ENCODE assay signal across 9 cellular contexts in genomic region chr22:36301384-36301828, GRCh38. TPM values are rescaled to one million over a fixed set of nuclear protein-coding genes. Genes with fewer than 3 reads are reported as not detected.
DNase-seq lines count a peak whose midpoint lies in the region; ATAC-seq and TF ChIP-seq lines count a peak whose summit lies in the region.
"Had no signal": no experiment of that assay in that cellular context is flagged by ENCODE, and none has a peak within 500 bp of the region (broad histone marks: within the 10 kb centered on the region; RNA-seq: fewer than 3 reads in every experiment).

No MANE protein-coding gene starts in this region.

- peak; percentile 62 for ATAC-seq in PC-3
- peak; percentile 88 to 89 for ATAC-seq in naive B cell (ENCODE audit: low read depth in 2 of 2)
- peak; percentile 93 for ATAC-seq in stimulated activated memory B cell treated with anti-CD40 and anti-IgM and Interleukin-4, amounts not matched to agents 10 μg/mL and 1 μg/mL and 100 μg/mL, for 72 hours
- ATAC-seq in HG03439 (IDR thresholded peaks at IDR 0.05; ENCODE audit: unreplicated experiment) = no peak

- H3K4me1 Mint-ChIP-seq in Caco-2 (ENCODE audit: low read depth, unreplicated experiment) (no peaks in the 10 kb centered on the region), naive B cell (peaks cover 6 to 14% (median 6%) of the 10 kb centered on the region in 3 donors)
- H3K4me1 Mint-ChIP-seq in stimulated activated memory B cell treated with anti-CD40 and anti-IgM and Interleukin-4, amounts not matched to agents 10 μg/mL and 1 μg/mL and 100 μg/mL, for 72 hours = peaks cover 25% of the 10 kb centered on the region

- H3K27me3 Mint-ChIP-seq in Caco-2 (ENCODE audit: insufficient read depth, unreplicated experiment) (no peaks in the 10 kb centered on the region), naive B cell (no peaks in the 10 kb centered on the region)
- no peaks in the 10 kb centered on the region for H3K27me3 Mint-ChIP-seq in stimulated activated memory B cell treated with anti-CD40 and anti-IgM and Interleukin-4, amounts not matched to agents 10 μg/mL and 1 μg/mL and 100 μg/mL, for 72 hours

- CTCF ChIA-PET in Caco-2 (lab: Charles Lee) = interaction anchor here (0.6 to 3.0 kb wide), 13 partner anchors 13 to 185 kb away, joined by 3 to 29 read pairs (median 3); partner anchors contain the start of gene APOL2
- CTCF ChIA-PET in PC-3 (lab: Charles Lee) = interaction anchor here (0.6 to 1.0 kb wide), 2 partner anchors 169 to 181 kb away, joined by 4 to 7 read pairs; no protein-coding TSS in a partner anchor

- H3K4me3 Mint-ChIP-seq in Caco-2 (ENCODE audit: unreplicated experiment) (no peak overlapping the region), naive B cell (peak overlapping the region in 2 of 8 donors; percentile 15 to 74)
- no peak overlapping the region for H3K4me3 Mint-ChIP-seq in stimulated activated memory B cell treated with anti-CD40 and anti-IgM and Interleukin-4, amounts not matched to agents 10 μg/mL and 1 μg/mL and 100 μg/mL, for 72 hours

- no peak overlapping the region for H2AFZ ChIP-seq in PC-3 (ENCODE audit: low read length)

- 19 to 29% methylated on average over 13 of the region's 13 CpGs for WGBS in esophagus, 2 donors

- H3K4me1 ChIP-seq in Caco-2 (no peaks in the 10 kb centered on the region), PC-3 (ENCODE audit: insufficient read depth, low read length) (peaks cover 36% of the 10 kb centered on the region), esophagus (ENCODE audit: control insufficient read depth in 2 of 2, insufficient read depth in 2 of 2, low read length in 1 of 2) (peaks cover 0 to 3% of the 10 kb centered on the region in 2 donors)

- TF ChIP-seq CTCF in Caco-2 (IDR thresholded peaks at IDR 0.05; ENCODE audit: insufficient read depth in 1 of 2, low read depth in 1 of 2, low read length in 1 of 2, severe bottlenecking in 1 of 2, unreplicated experiment in 1 of 2) = peak; percentile 89 to 92
- TF ChIP-seq CTCF in PC-3 (conservative IDR thresholded peaks at IDR 0.05; ENCODE audit: low read depth, low read length) = peak; percentile 90

- peaks cover 12% of the 10 kb centered on the region for H4K20me1 ChIP-seq in PC-3 (ENCODE audit: low read length)

- peak overlapping the region; percentile 22; the same call in 1 of the 2 replicates for H3K27ac ChIP-seq in PC-3 (ENCODE audit: low read length)
- H3K27ac ChIP-seq in esophagus (ENCODE audit: low read depth in 2 of 2, low read length in 1 of 2) = peak overlapping the region; percentile 55 to 63
- H3K27ac ChIP-seq: SK-N-MC had no signal

- H3K36me3 ChIP-seq in Caco-2 (ENCODE audit: control insufficient read depth, insufficient read depth, low read length) (peaks cover 17% of the 10 kb centered on the region), PC-3 (ENCODE audit: low read depth, low read length) (peaks cover 80% of the 10 kb centered on the region), esophagus (ENCODE audit: control insufficient read depth in 2 of 2, insufficient read depth in 2 of 2, low read length in 1 of 2) (peaks cover 61 to 89% of the 10 kb centered on the region in 2 donors)

- no peaks in the 10 kb centered on the region for H3K9me3 Mint-ChIP-seq in Caco-2 (ENCODE audit: unreplicated experiment)
- H3K9me3 Mint-ChIP-seq in naive B cell = no peaks in the 10 kb centered on the region
- no peaks in the 10 kb centered on the region for H3K9me3 Mint-ChIP-seq in stimulated activated memory B cell treated with anti-CD40 and anti-IgM and Interleukin-4, amounts not matched to agents 10 μg/mL and 1 μg/mL and 100 μg/mL, for 72 hours

- no peaks in the 10 kb centered on the region for H3F3A ChIP-seq in PC-3 (ENCODE audit: low read length, unreplicated experiment)

- peak; percentile 83 to 85 for DNase-seq in Caco-2
- DNase-seq in HT-29 (ENCODE audit: low spot score) = peak; percentile 80
- DNase-seq in PC-3 = peak; percentile 74
- DNase-seq in activated T-cell treated with anti-CD3 and anti-CD28 coated beads, Interleukin-2, amount 50 U/mL, for 1 hour = peak; percentile 87
- DNase-seq in naive B cell = peak; percentile 70

- no peaks in the 10 kb centered on the region for H3K9me2 ChIP-seq in PC-3 (replicated peaks; ENCODE audit: low read length)

- H3K36me3 Mint-ChIP-seq in Caco-2 (ENCODE audit: insufficient read depth, unreplicated experiment) = peaks cover 100% of the 10 kb centered on the region
- peaks cover 18 to 23% of the 10 kb centered on the region in 2 donors for H3K36me3 Mint-ChIP-seq in naive B cell
- H3K36me3 Mint-ChIP-seq in stimulated activated memory B cell treated with anti-CD40 and anti-IgM and Interleukin-4, amounts not matched to agents 10 μg/mL and 1 μg/mL and 100 μg/mL, for 72 hours = peaks cover 72% of the 10 kb centered on the region

- H3K27me3 ChIP-seq in Caco-2 (replicated peaks; ENCODE audit: control insufficient read depth, insufficient read depth, low read length) = no peaks in the 10 kb centered on the region
- H3K27me3 ChIP-seq in PC-3 (ENCODE audit: low read length) = no peaks in the 10 kb centered on the region
- no peaks in the 10 kb centered on the region for H3K27me3 ChIP-seq in esophagus (ENCODE audit: control insufficient read depth in 1 of 2, insufficient read depth in 2 of 2, low read length in 2 of 2)

- no peak overlapping the region for H3K9ac ChIP-seq in PC-3 (ENCODE audit: low read length)

- H3K9me3 ChIP-seq in Caco-2 (no peaks in the 10 kb centered on the region), PC-3 (ENCODE audit: low read length) (no peaks in the 10 kb centered on the region), esophagus (ENCODE audit: control insufficient read depth in 2 of 2, insufficient read depth in 1 of 2, low read depth in 1 of 2, low read length in 1 of 2) (no peaks in the 10 kb centered on the region)

- H3K27ac Mint-ChIP-seq in Caco-2 (ENCODE audit: unreplicated experiment) = peak overlapping the region; percentile 26
- H3K27ac Mint-ChIP-seq in naive B cell = peak overlapping the region in 4 of 6 donors; percentile 60 to 79 (median 76)
- peak overlapping the region; percentile 80 for H3K27ac Mint-ChIP-seq in stimulated activated memory B cell treated with anti-CD40 and anti-IgM and Interleukin-4, amounts not matched to agents 10 μg/mL and 1 μg/mL and 100 μg/mL, for 72 hours

- intact Hi-C loops in Caco-2 (cut with micrococcal nuclease; ENCODE audit: unreplicated experiment) = loop anchor here (1.0 to 5.0 kb wide), 3 partner anchors 36 to 169 kb away; no protein-coding TSS in a partner anchor
- intact Hi-C loops in PC-3 (cut with micrococcal nuclease) = loop anchor here (1.0 to 5.0 kb wide), 2 partner anchors 86 to 169 kb away; partner anchors contain the start of gene MYH9

- H3K4me3 ChIP-seq in Caco-2 (ENCODE audit: low read depth, low read length) (no peak overlapping the region), PC-3 (ENCODE audit: low read length) (no peak overlapping the region), esophagus (ENCODE audit: low read depth in 1 of 2, low read length in 2 of 2) (no peak overlapping the region)
- H3K4me3 ChIP-seq: SK-N-MC had no signal

- H3K79me2 ChIP-seq in PC-3 (ENCODE audit: low read length) = no peaks in the 10 kb centered on the region

- no peak overlapping the region for H3K4me2 ChIP-seq in PC-3 (ENCODE audit: low read length)

- POLR2A ChIA-PET in Caco-2 (lab: Charles Lee) = interaction anchor here (1.0 kb wide), 1 partner anchor 109 kb away, joined by 3 read pairs; no protein-coding TSS in a partner anchor
- POLR2A ChIA-PET in PC-3 (lab: Charles Lee; ENCODE audit: unreplicated experiment) = interaction anchor here (0.5 to 1.5 kb wide), 2 partner anchors 59 to 167 kb away, joined by 3 read pairs; no protein-coding TSS in a partner anchor

- no TSS peak for BruUV-seq in Caco-2 (replicated peaks; lab: Mats Ljungman, UMichigan)
- no TSS peak for BruUV-seq in PC-3 (replicated peaks; lab: Mats Ljungman, UMichigan)

RNA-seq across cellular contexts. Expression of gene APOL1, which starts 48.5 kb away (rescaled TPM):
- 0.32 and 0.39 TPM in 2 replicates for total RNA-seq in Caco-2 (2022)
- total RNA-seq in HT-29 (2014; rRNA removed; shearing (Covaris generic)) = 8.4 and 15.2 TPM in 2 replicates
- total RNA-seq in PC-3 (2014; rRNA removed) = 0.52 TPM in 1 of 2 replicates, not detected in the other
- polyA plus RNA-seq in esophagus = 10 to 100 TPM in 1 of 2 donors, 1 to 10 TPM in 1; 9.8 to 10.5 TPM
- polyA plus RNA-seq in naive B cell (ENCODE audit: low read depth in 6 of 6) = 1 to 10 TPM in 4 of 6 donors, under 1 TPM in 1, not detected in 1; 0.71 to 4.2 (median 2.6) TPM

Comparison
In these comparisons a context has a peak if more than half of its experiments do, and no peak if none do; other contexts are left out.
1. H3K27ac Mint-ChIP-seq: peak in every context shown above with its lines; median percentile 80 in stimulated activated memory B cell treated with anti-CD40 and anti-IgM and Interleukin-4, amounts not matched to agents 10 μg/mL and 1 μg/mL and 100 μg/mL, for 72 hours; 76 in naive B cell; 26 in Caco-2.